In the genomic region with DNA sequence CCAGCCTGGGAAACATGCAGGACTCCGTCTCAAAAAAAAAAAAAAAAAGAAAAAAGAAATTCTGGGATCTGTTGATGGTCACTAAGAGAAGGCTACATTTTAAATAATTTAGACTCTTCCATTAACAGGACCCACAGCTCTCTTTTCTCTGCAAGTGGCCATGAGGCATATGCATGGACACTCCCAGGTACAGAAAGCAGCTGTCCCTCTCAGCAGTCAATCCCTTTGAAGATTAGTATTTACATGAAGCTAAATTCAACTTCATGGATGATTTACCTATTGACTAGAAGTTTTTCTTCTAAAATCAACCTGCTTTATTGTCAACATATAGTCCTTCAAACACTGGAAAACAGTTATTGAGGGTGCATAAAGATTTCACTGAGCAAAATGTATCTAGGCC, we compare ENCODE assay signal across 22 cellular contexts.
"Had no signal": no experiment of that assay in that cellular context is flagged by ENCODE, and none has a peak within 500 bp of the region (broad histone marks: within the 10 kb centered on the region; RNA-seq: fewer than 3 reads in every experiment).

No MANE protein-coding gene starts in this region.

- FAIRE-seq: endothelial cell of umbilical vein, frontal cortex, islet of Langerhans, keratinocyte had no signal

- DNase-seq: dermis blood vessel endothelial cell; dorsolateral prefrontal cortex; effector CD4-positive, alpha-beta T cell; effector memory CD4-positive, alpha-beta T cell; foreskin keratinocyte; heart left ventricle; left cardiac atrium; left lung; left ventricle myocardium superior; lower lobe of right lung; mesenchymal stem cell; mucosa of descending colon; naive B cell; naive thymus-derived CD8-positive, alpha-beta T cell had no signal

- H3K36me3 ChIP-seq: esophagus muscularis mucosa, gastroesophageal sphincter, heart left ventricle, left lung, lower lobe of right lung had no signal

- H3K9me3 ChIP-seq: esophagus muscularis mucosa, gastroesophageal sphincter, left lung, lower lobe of right lung, mucosa of descending colon had no signal

- H3K79me2 ChIP-seq: hepatocyte had no signal

- H3K4me1 ChIP-seq: foreskin keratinocyte, gastroesophageal sphincter, left lung, lower lobe of right lung had no signal

- H3K27ac ChIP-seq: coronary artery, esophagus muscularis mucosa, foreskin keratinocyte, gastroesophageal sphincter, heart left ventricle, hepatocyte, left lung, lower lobe of right lung had no signal

- H3K27me3 ChIP-seq: dorsolateral prefrontal cortex, esophagus muscularis mucosa, foreskin keratinocyte, gastroesophageal sphincter, heart left ventricle, hepatocyte, left lung had no signal

- H3K4me3 ChIP-seq: coronary artery, dorsolateral prefrontal cortex, esophagus muscularis mucosa, gastroesophageal sphincter, heart left ventricle, hepatocyte, left lung, lower lobe of right lung, mucosa of descending colon had no signal

- H3K4me2 ChIP-seq: hepatocyte had no signal

- ATAC-seq: foreskin keratinocyte; gastroesophageal sphincter; heart left ventricle; left cardiac atrium; left lung; left ventricle myocardium superior; lower lobe of right lung; mucosa of descending colon; naive thymus-derived CD8-positive, alpha-beta T cell had no signal

- H2AFZ ChIP-seq: hepatocyte had no signal
